In genomic region chr3:4656059-4656458, GRCh38 we compare ENCODE assay signal across 8 cellular contexts.
DNase-seq lines count a peak whose midpoint lies in the region; ATAC-seq and TF ChIP-seq lines count a peak whose summit lies in the region.

No MANE protein-coding gene starts in this region.

- peaks cover 40% of the 10 kb centered on the region for H3K36me3 Mint-ChIP-seq in activated naive CD8-positive, alpha-beta T cell treated with anti-CD3 and anti-CD28 coated beads, Interleukin-2, amount 50 U/mL, for 24 hours (ENCODE audit: low read depth)

- no peaks in the 10 kb centered on the region for H3K27me3 Mint-ChIP-seq in activated naive CD8-positive, alpha-beta T cell treated with anti-CD3 and anti-CD28 coated beads, Interleukin-2, amount 50 U/mL, for 24 hours

- 21% methylated on average over 6 of the region's 6 CpGs for WGBS in prostate gland

- H3K4me1 Mint-ChIP-seq in activated naive CD8-positive, alpha-beta T cell treated with anti-CD3 and anti-CD28 coated beads, Interleukin-2, amount 50 U/mL, for 24 hours, result no peaks in the 10 kb centered on the region

- TF ChIP-seq POLR2A in NB4 (IDR thresholded peaks at IDR 0.05; ENCODE audit: extremely low read depth, insufficient read length) (no peak), prostate gland (IDR thresholded peaks at IDR 0.05) (no peak)

- TF ChIP-seq CTCF in GM06990 (IDR thresholded peaks at IDR 0.05; ENCODE audit: insufficient read depth, low read length, poor library complexity, severe bottlenecking) (peak; percentile 61), NB4 (IDR thresholded peaks at IDR 0.05; ENCODE audit: low read depth, low read length) (peak; percentile 77), WI38 (IDR thresholded peaks at IDR 0.05; ENCODE audit: low read depth, low read length) (peak; percentile 93), prostate gland (IDR thresholded peaks at IDR 0.05) (peak; percentile 48 to 81 (median 73))

- ATAC-seq in Right ventricle myocardium inferior (peak; percentile 79), GM19324 (IDR thresholded peaks at IDR 0.05; ENCODE audit: low FRiP score, unreplicated experiment) (no peak)
- ATAC-seq in stimulated activated naive CD8-positive, alpha-beta T cell treated with anti-CD3 and anti-CD28 coated beads, Interleukin-15, Interleukin-2, amounts not matched to agents 100 U/mL and 50 U/mL, for 24 hours, result no peak
- ATAC-seq in activated naive CD8-positive, alpha-beta T cell treated with anti-CD3 and anti-CD28 coated beads, Interleukin-2, amount 50 U/mL, for 24 hours, result no peak

- no peak overlapping the region for H3K4me3 ChIP-seq in GM06990 (replicated peaks; ENCODE audit: low read depth, low read length)
- H3K4me3 ChIP-seq in NB4 (ENCODE audit: low read depth, low read length), result no peak overlapping the region
- H3K4me3 ChIP-seq in WI38 (ENCODE audit: low read depth, low read length), result no peak overlapping the region
- H3K4me3 ChIP-seq in prostate gland, result no peak overlapping the region

- no peak for DNase-seq in GM06990 (ENCODE audit: extremely low read depth, insufficient read length)
- peak; percentile 68 for DNase-seq in NB4 (ENCODE audit: low read depth)
- DNase-seq in Right ventricle myocardium inferior (ENCODE audit: missing footprints), result peak; percentile 74
- peak; percentile 46 for DNase-seq in prostate gland (ENCODE audit: low spot score)
- DNase-seq in stimulated activated naive CD8-positive, alpha-beta T cell treated with anti-CD3 and anti-CD28 coated beads, Interleukin-15, Interleukin-2, amounts not matched to agents 100 U/mL and 50 U/mL, for 24 hours, result no peak
- no peak for DNase-seq in activated naive CD8-positive, alpha-beta T cell treated with anti-CD3 and anti-CD28 coated beads, Interleukin-2, amount 50 U/mL, for 24 hours

- H3K36me3 ChIP-seq in GM06990 (ENCODE audit: control insufficient read depth, insufficient read depth, low read length) (no peaks in the 10 kb centered on the region), prostate gland (no peaks in the 10 kb centered on the region)

- H3K27me3 ChIP-seq in GM06990 (replicated peaks; ENCODE audit: control insufficient read depth, insufficient read depth, low read length) (no peaks in the 10 kb centered on the region), prostate gland (replicated peaks; ENCODE audit: insufficient read depth) (no peaks in the 10 kb centered on the region)

- peak overlapping the region in 1 of 2 donors; percentile 35 for H3K27ac ChIP-seq in prostate gland

- H3K9me3 Mint-ChIP-seq in activated naive CD8-positive, alpha-beta T cell treated with anti-CD3 and anti-CD28 coated beads, Interleukin-2, amount 50 U/mL, for 24 hours, result no peaks in the 10 kb centered on the region

- no peaks in the 10 kb centered on the region for H3K9me3 ChIP-seq in prostate gland

- H3K4me3 Mint-ChIP-seq in activated naive CD8-positive, alpha-beta T cell treated with anti-CD3 and anti-CD28 coated beads, Interleukin-2, amount 50 U/mL, for 24 hours, result no peak overlapping the region

- intact Hi-C loops in Right ventricle myocardium inferior (cut with DNase I), result loop anchor here (2.0 kb wide), 1 partner anchor 401 kb away; no protein-coding TSS in a partner anchor
- intact Hi-C loops in prostate gland (cut with DNase I), result loop anchor here (10.0 kb wide), 1 partner anchor 329 kb away; no protein-coding TSS in a partner anchor

- H3K27ac Mint-ChIP-seq in activated naive CD8-positive, alpha-beta T cell treated with anti-CD3 and anti-CD28 coated beads, Interleukin-2, amount 50 U/mL, for 24 hours, result no peak overlapping the region

- H3K4me1 ChIP-seq in prostate gland (replicated peaks), result no peaks in the 10 kb centered on the region

Comparison
In these comparisons a context has a peak if more than half of its experiments do, and no peak if none do; other contexts are left out.
1. DNase-seq: peak in NB4 (single experiment), Right ventricle myocardium inferior (single experiment) and prostate gland (single experiment); none in GM06990 (single experiment), stimulated activated naive CD8-positive, alpha-beta T cell treated with anti-CD3 and anti-CD28 coated beads, Interleukin-15, Interleukin-2, amounts not matched to agents 100 U/mL and 50 U/mL, for 24 hours (single experiment) and activated naive CD8-positive, alpha-beta T cell treated with anti-CD3 and anti-CD28 coated beads, Interleukin-2, amount 50 U/mL, for 24 hours (single experiment).
2. Peak in every context shown above with its lines, with median percentiles within 50 percentile points of each other: CTCF ChIP-seq.